7 cellular contexts compared by ENCODE assay signal in the genomic region with DNA sequence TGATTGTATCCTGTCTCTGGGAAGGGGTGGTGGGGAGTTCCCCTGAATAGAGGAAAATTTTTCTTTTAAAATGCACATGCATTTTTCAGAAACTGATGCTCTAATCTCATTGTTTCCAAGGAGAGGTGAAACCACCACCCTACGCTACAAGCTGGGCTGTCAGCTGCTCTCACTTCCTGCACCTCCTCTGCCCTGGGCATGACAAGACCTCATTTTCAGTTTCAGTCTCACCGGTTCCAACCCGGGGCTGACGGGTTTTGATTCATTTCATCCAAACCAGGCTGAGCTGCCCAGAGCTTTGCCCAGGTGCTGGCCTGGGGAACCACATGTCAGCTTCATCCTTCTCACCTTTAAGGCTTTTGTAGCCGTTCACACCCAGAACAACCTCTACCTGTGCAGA.
A peak's percentile ranks its signal among the peaks of the same experiment; 100 is the strongest.
DNase-seq lines count a peak whose midpoint lies in the region; ATAC-seq lines count a peak whose summit lies in the region.

No MANE protein-coding gene starts in this region.

- ATAC-seq in HG03060 (IDR thresholded peaks at IDR 0.05; ENCODE audit: low read depth, unreplicated experiment): peak; percentile 89
- ATAC-seq in GM19395 (IDR thresholded peaks at IDR 0.05; ENCODE audit: unreplicated experiment): no peak

- DNase-seq in GM19238 (ENCODE audit: insufficient read length, low spot score) (peak; percentile 53), activated T-cell treated with anti-CD3 and anti-CD28 coated beads for 48 hours (ENCODE audit: low read depth) (peak; percentile 61), HPDE6-E6E7 (ENCODE audit: extremely low spot score) (no peak), H4 (ENCODE audit: low spot score) (no peak)
- peak; percentile 44 to 60 for DNase-seq in stimulated activated CD4-positive, alpha-beta T cell treated with anti-CD3 and anti-CD28 coated beads, Interleukin-4, amount 100 ng/mL, for 48 hours (ENCODE audit: low read depth in 2 of 2)

Comparison
In these comparisons a context has a peak if more than half of its experiments do, and no peak if none do; other contexts are left out.
1. DNase-seq: peak in GM19238 (single experiment), activated T-cell treated with anti-CD3 and anti-CD28 coated beads for 48 hours (single experiment) and stimulated activated CD4-positive, alpha-beta T cell treated with anti-CD3 and anti-CD28 coated beads, Interleukin-4, amount 100 ng/mL, for 48 hours (2 of 2); none in HPDE6-E6E7 (single experiment) and H4 (single experiment).